In genomic region chr18:57051586-57052044, GRCh38 we compare ENCODE assay signal across 1 cellular context.
TF ChIP-seq lines count a peak whose summit lies in the region.

No MANE protein-coding gene starts in this region.

TF ChIP-seq in K562, 482 proteins besides CTCF, POLR2A, EP300 and RAD21 (continued from another document and continues in another):
- TF ChIP-seq CLOCK (CRISPR knock-in tag; IDR thresholded peaks at IDR 0.05; ENCODE audit: borderline replicate concordance): no peak
- TF ChIP-seq FOXJ2 (tag; IDR thresholded peaks at IDR 0.05): no peak
- TF ChIP-seq PTTG1 (tag; IDR thresholded peaks at IDR 0.05; ENCODE audit: low read depth): no peak
- TF ChIP-seq RNF219 (CRISPR knock-in tag; IDR thresholded peaks at IDR 0.05): no peak
- TF ChIP-seq ZBTB7A (IDR thresholded peaks at IDR 0.05; ENCODE audit: borderline replicate concordance, control insufficient read depth, low read depth, low read length): no peak
- TF ChIP-seq SNRNP70 (optimal IDR thresholded peaks at IDR 0.05; ENCODE audit: low read depth, low read length): no peak
- no peak for TF ChIP-seq HMBOX1 (IDR thresholded peaks at IDR 0.05)
- TF ChIP-seq ZNF766 (CRISPR knock-in tag; conservative IDR thresholded peaks at IDR 0.05): no peak; the same call in 1 of the 2 replicates
- no peak for TF ChIP-seq CHAMP1 (IDR thresholded peaks at IDR 0.05)
- no peak for TF ChIP-seq NRF1 (conservative IDR thresholded peaks at IDR 0.05 in 1 of 2, IDR thresholded peaks at IDR 0.05 in 1 of 2)
- no peak for TF ChIP-seq ZBTB33 (CRISPR knock-in tag; IDR thresholded peaks at IDR 0.05)
- no peak for TF ChIP-seq KLF13 (tag; IDR thresholded peaks at IDR 0.05; ENCODE audit: borderline replicate concordance, low read depth)
- TF ChIP-seq ZNF668 (CRISPR knock-in tag; IDR thresholded peaks at IDR 0.05): no peak
- no peak for TF ChIP-seq CREB1 (IDR thresholded peaks at IDR 0.05)
- no peak for TF ChIP-seq CREB1 (CRISPR knock-in tag; IDR thresholded peaks at IDR 0.05)
- TF ChIP-seq ZNF696 (CRISPR knock-in tag; conservative IDR thresholded peaks at IDR 0.05): no peak
- peak; percentile 57; the same call in 1 of the 2 replicates for TF ChIP-seq SMARCE1 (IDR thresholded peaks at IDR 0.05)
- TF ChIP-seq NEUROD1 (IDR thresholded peaks at IDR 0.05; ENCODE audit: borderline replicate concordance, low read depth, low read length, partially characterized antibody): no peak
- TF ChIP-seq FOXP1 (CRISPR knock-in tag; IDR thresholded peaks at IDR 0.05): no peak
- TF ChIP-seq NCOA6 (IDR thresholded peaks at IDR 0.05): no peak
- no peak for TF ChIP-seq CC2D1A (IDR thresholded peaks at IDR 0.05)
- TF ChIP-seq KAT7 (CRISPR knock-in tag; IDR thresholded peaks at IDR 0.05; ENCODE audit: borderline replicate concordance): no peak
- no peak for TF ChIP-seq ESRRB (CRISPR knock-in tag; IDR thresholded peaks at IDR 0.05; ENCODE audit: borderline replicate concordance)
- TF ChIP-seq CCAR2 (IDR thresholded peaks at IDR 0.05; ENCODE audit: low read depth, low read length): no peak
- no peak for TF ChIP-seq BRF2 (IDR thresholded peaks at IDR 0.05; ENCODE audit: borderline replicate concordance, insufficient read depth, insufficient read length)
- no peak for TF ChIP-seq KAT2B (IDR thresholded peaks at IDR 0.05; ENCODE audit: low read depth, low read length)
- TF ChIP-seq NELFE (IDR thresholded peaks at IDR 0.05; ENCODE audit: insufficient read depth, insufficient read length): no peak
- no peak for TF ChIP-seq SPI1 (IDR thresholded peaks at IDR 0.05; ENCODE audit: borderline replicate concordance, low read depth, low read length)
- no peak for TF ChIP-seq POLR2G (IDR thresholded peaks at IDR 0.05; ENCODE audit: low read depth, low read length)
- TF ChIP-seq TAF9B (IDR thresholded peaks at IDR 0.05; ENCODE audit: partially characterized antibody): no peak
- no peak for TF ChIP-seq ASH1L (IDR thresholded peaks at IDR 0.05; ENCODE audit: borderline replicate concordance, low read depth, partially characterized antibody)
- peak; percentile 93 for TF ChIP-seq CBFA2T3 (IDR thresholded peaks at IDR 0.05)
- TF ChIP-seq NR4A1 (CRISPR knock-in tag; IDR thresholded peaks at IDR 0.05): no peak
- no peak for TF ChIP-seq NR4A1 (tag; IDR thresholded peaks at IDR 0.05)
- TF ChIP-seq PRMT5 (CRISPR knock-in tag; IDR thresholded peaks at IDR 0.05): no peak
- no peak for TF ChIP-seq SIN3A (IDR thresholded peaks at IDR 0.05; ENCODE audit: borderline replicate concordance in 2 of 2, control insufficient read depth in 1 of 2, low read depth in 2 of 2, low read length in 2 of 2)
- TF ChIP-seq VEZF1 (CRISPR knock-in tag; IDR thresholded peaks at IDR 0.05): peak; percentile 61; the same call in 1 of the 2 replicates
- no peak for TF ChIP-seq TOE1 (IDR thresholded peaks at IDR 0.05; ENCODE audit: borderline replicate concordance)
- TF ChIP-seq TOE1 (CRISPR knock-in tag; IDR thresholded peaks at IDR 0.05; ENCODE audit: borderline replicate concordance, low read depth): no peak
- no peak for TF ChIP-seq HSF4 (CRISPR knock-in tag; IDR thresholded peaks at IDR 0.05; ENCODE audit: borderline replicate concordance)
- TF ChIP-seq RBM22 (IDR thresholded peaks at IDR 0.05; ENCODE audit: low read depth, low read length, poor library complexity, severe bottlenecking): no peak
- peak; percentile 87 for TF ChIP-seq KLF16 (IDR thresholded peaks at IDR 0.05)
- TF ChIP-seq CBX5 (IDR thresholded peaks at IDR 0.05; ENCODE audit: borderline replicate concordance, low read depth): no peak
- TF ChIP-seq MBD1 (CRISPR knock-in tag; IDR thresholded peaks at IDR 0.05): no peak
- TF ChIP-seq IRF2 (CRISPR knock-in tag; IDR thresholded peaks at IDR 0.05): no peak
- TF ChIP-seq MEIS2 (IDR thresholded peaks at IDR 0.05; ENCODE audit: partially characterized antibody): peak; percentile 64
- no peak for TF ChIP-seq ZNF140 (CRISPR knock-in tag; IDR thresholded peaks at IDR 0.05)
- peak; percentile 70; the same call in 1 of the 2 replicates for TF ChIP-seq PML (IDR thresholded peaks at IDR 0.05; ENCODE audit: low read length)
- TF ChIP-seq FOSL1 (tag; conservative IDR thresholded peaks at IDR 0.05): peak; percentile 40
- no peak for TF ChIP-seq CHD1 (IDR thresholded peaks at IDR 0.05; ENCODE audit: low read length)
- no peak for TF ChIP-seq SREBF2 (CRISPR knock-in tag; IDR thresholded peaks at IDR 0.05)
- no peak for TF ChIP-seq EZH2 (IDR thresholded peaks at IDR 0.05; ENCODE audit: borderline replicate concordance, low read depth, low read length)
- TF ChIP-seq GTF2E2 (tag; IDR thresholded peaks at IDR 0.05): no peak
- TF ChIP-seq SMAD1 (IDR thresholded peaks at IDR 0.05; ENCODE audit: low read depth, low read length, partially characterized antibody): peak; percentile 43
- TF ChIP-seq MAX (CRISPR knock-in tag; IDR thresholded peaks at IDR 0.05): no peak
- TF ChIP-seq SFPQ (IDR thresholded peaks at IDR 0.05; ENCODE audit: low read depth, low read length): no peak
